In the genomic region with DNA sequence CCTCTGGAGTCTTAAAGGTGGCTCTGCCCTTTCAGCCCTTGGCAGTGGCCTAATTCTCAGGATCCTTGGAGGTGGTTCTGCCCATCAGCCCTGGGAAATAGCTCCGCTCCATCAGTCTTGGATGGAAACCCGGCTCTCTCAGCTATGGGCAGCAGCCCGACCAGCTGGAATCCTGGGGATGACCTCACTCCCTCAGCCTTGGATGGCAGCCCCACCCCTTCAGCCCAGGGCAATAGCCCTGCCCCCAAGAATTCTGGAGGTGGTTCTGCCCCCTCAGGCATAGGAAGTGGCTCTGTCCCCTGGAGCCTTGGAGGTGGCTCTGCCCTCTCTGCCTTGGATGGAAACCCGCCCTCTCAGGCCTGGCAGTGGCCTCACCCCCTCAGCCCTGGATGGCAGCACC, we compare ENCODE assay signal across 27 cellular contexts.
"Had no signal": no experiment of that assay in that cellular context is flagged by ENCODE, and none has a peak within 500 bp of the region (broad histone marks: within the 10 kb centered on the region; RNA-seq: fewer than 3 reads in every experiment).

No MANE protein-coding gene starts in this region.

- DNase-seq: activated CD4-positive, alpha-beta memory T cell treated with anti-CD3 and anti-CD28 coated beads for 36 hours; activated CD4-positive, alpha-beta T cell treated with anti-CD3 and anti-CD28 coated beads, Interleukin-2, amount 10 ng/mL, durations not matched to agents 7 days and 5 days; activated CD4-positive, CD25-positive, alpha-beta regulatory T cell; activated CD8-positive, alpha-beta memory T cell treated with anti-CD3 and anti-CD28 coated beads for 24 hours; activated gamma-delta T cell; activated naive CD4-positive, alpha-beta T cell treated with anti-CD3 and anti-CD28 coated beads for 36 hours; activated T-cell treated with anti-CD3 and anti-CD28 coated beads for 4 hours; activated T-cell treated with anti-CD3 and anti-CD28 coated beads, Interleukin-2, amount 50 U/mL, for 48 hours; amygdala; brain microvascular endothelial cell; NCI-H1105 treated with DMSO at 0.1 percent for 48 hours; NCI-H146; NCI-H2029; NCI-H2107; NCI-H2171 treated with DMSO at 0.1 percent for 48 hours; NCI-H345; NCI-H510A; NCI-H526 treated with DMSO at 0.1 percent for 48 hours; NK-92 treated with Interleukin-12 subunit alpha and Interleukin-12 subunit beta, amount 100 ng/mL, for 24 hours; OCI-M1; Peyer's patch; SHP77 had no signal

- H3K4me3 ChIP-seq: cardiac muscle cell, Peyer's patch, SJSA1 had no signal

- FAIRE-seq: colon, TTC549 had no signal

- H3K36me3 ChIP-seq: brain microvascular endothelial cell, cardiac muscle cell, Peyer's patch, SJSA1 had no signal

- ATAC-seq: activated T-helper 17 cell treated with anti-CD3 and anti-CD28 coated beads, Interleukin-2, amount 50 U/mL, for 72 hours had no signal

- H3K27ac ChIP-seq: brain microvascular endothelial cell, cardiac muscle cell, Peyer's patch, SJSA1 had no signal

- H3K4me1 ChIP-seq: Peyer's patch, SJSA1 had no signal

- H3K27me3 ChIP-seq: brain microvascular endothelial cell, cardiac muscle cell, Peyer's patch, SJSA1 had no signal

- H3K9me3 ChIP-seq: Peyer's patch, SJSA1 had no signal
